ENCODE assay signal across 1 cellular context in genomic region chr16:67191995-67192681, GRCh38.
A peak's percentile ranks its signal among the peaks of the same experiment; 100 is the strongest.
TF ChIP-seq lines count a peak whose summit lies in the region.

A gene with protein sequence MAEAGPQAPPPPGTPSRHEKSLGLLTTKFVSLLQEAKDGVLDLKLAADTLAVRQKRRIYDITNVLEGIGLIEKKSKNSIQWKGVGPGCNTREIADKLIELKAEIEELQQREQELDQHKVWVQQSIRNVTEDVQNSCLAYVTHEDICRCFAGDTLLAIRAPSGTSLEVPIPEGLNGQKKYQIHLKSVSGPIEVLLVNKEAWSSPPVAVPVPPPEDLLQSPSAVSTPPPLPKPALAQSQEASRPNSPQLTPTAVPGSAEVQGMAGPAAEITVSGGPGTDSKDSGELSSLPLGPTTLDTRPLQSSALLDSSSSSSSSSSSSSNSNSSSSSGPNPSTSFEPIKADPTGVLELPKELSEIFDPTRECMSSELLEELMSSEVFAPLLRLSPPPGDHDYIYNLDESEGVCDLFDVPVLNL (plus strand): TSS chr16:67192155. CDS start chr16:67192228, 73 bp downstream.

TF ChIP-seq in HepG2, 621 proteins besides CTCF, POLR2A, EP300 and RAD21 (continued from another document and continues in another):
- TF ChIP-seq, protein P1, sequence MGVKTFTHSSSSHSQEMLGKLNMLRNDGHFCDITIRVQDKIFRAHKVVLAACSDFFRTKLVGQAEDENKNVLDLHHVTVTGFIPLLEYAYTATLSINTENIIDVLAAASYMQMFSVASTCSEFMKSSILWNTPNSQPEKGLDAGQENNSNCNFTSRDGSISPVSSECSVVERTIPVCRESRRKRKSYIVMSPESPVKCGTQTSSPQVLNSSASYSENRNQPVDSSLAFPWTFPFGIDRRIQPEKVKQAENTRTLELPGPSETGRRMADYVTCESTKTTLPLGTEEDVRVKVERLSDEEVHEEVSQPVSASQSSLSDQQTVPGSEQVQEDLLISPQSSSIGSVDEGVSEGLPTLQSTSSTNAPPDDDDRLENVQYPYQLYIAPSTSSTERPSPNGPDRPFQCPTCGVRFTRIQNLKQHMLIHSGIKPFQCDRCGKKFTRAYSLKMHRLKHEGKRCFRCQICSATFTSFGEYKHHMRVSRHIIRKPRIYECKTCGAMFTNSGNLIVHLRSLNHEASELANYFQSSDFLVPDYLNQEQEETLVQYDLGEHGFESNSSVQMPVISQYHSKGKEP (CRISPR knock-in tag; IDR thresholded peaks at IDR 0.05): no peak
- TF ChIP-seq ZBTB7B (CRISPR knock-in tag; IDR thresholded peaks at IDR 0.05) (no peak), MLLT10 (CRISPR knock-in tag; IDR thresholded peaks at IDR 0.05) (no peak), NR2F6 (IDR thresholded peaks at IDR 0.05) (no peak), NR2F6 (CRISPR knock-in tag; IDR thresholded peaks at IDR 0.05) (peak; percentile 63; the same call in 1 of the 2 replicates), FOXJ3 (CRISPR knock-in tag; IDR thresholded peaks at IDR 0.05; ENCODE audit: borderline replicate concordance) (0 out of 2 replicates have a peak, but pooled peaks have one; percentile 26), ZNF121 (CRISPR knock-in tag; IDR thresholded peaks at IDR 0.05) (peak; percentile 77), NFE2 (CRISPR knock-in tag; IDR thresholded peaks at IDR 0.05) (no peak), KMT2B (CRISPR knock-in tag; IDR thresholded peaks at IDR 0.05) (peak; percentile 81; the same call in 1 of the 2 replicates), TAF1 (CRISPR knock-in tag; IDR thresholded peaks at IDR 0.05) (peak; percentile 71), TP53 (CRISPR knock-in tag; conservative IDR thresholded peaks at IDR 0.05) (0 out of 2 replicates have a peak, but pooled peaks have one; percentile 26), HOMEZ (CRISPR knock-in tag; IDR thresholded peaks at IDR 0.05; ENCODE audit: low read depth) (peak; percentile 63; the same call in 1 of the 2 replicates), FOXC1 (CRISPR knock-in tag; IDR thresholded peaks at IDR 0.05; ENCODE audit: borderline replicate concordance) (peak; percentile 86), ZMYM3 (CRISPR knock-in tag; IDR thresholded peaks at IDR 0.05) (peak; percentile 88), IKZF5 (CRISPR knock-in tag; IDR thresholded peaks at IDR 0.05) (peak; percentile 76), ZNF792 (CRISPR knock-in tag; IDR thresholded peaks at IDR 0.05) (peak; percentile 44; the same call in 1 of the 2 replicates), ATF4 (CRISPR knock-in tag; IDR thresholded peaks at IDR 0.05) (no peak), ESRRA (CRISPR knock-in tag; IDR thresholded peaks at IDR 0.05; ENCODE audit: low read depth) (no peak; the same call in 1 of the 2 replicates), ZNF446 (CRISPR knock-in tag; IDR thresholded peaks at IDR 0.05) (peak; percentile 86), THAP9 (CRISPR knock-in tag; IDR thresholded peaks at IDR 0.05; ENCODE audit: borderline replicate concordance) (peak; percentile 62; the same call in 1 of the 2 replicates), ZNF577 (CRISPR knock-in tag; IDR thresholded peaks at IDR 0.05; ENCODE audit: borderline replicate concordance, low read depth) (no peak), ZSCAN12 (CRISPR knock-in tag; IDR thresholded peaks at IDR 0.05) (peak; percentile 38; the same call in 1 of the 2 replicates), HES4 (CRISPR knock-in tag; IDR thresholded peaks at IDR 0.05; ENCODE audit: borderline replicate concordance) (peak; percentile 95), ZNF367 (CRISPR knock-in tag; IDR thresholded peaks at IDR 0.05; ENCODE audit: borderline replicate concordance) (peak; percentile 57; the same call in 1 of the 2 replicates), AKAP8 (CRISPR knock-in tag; IDR thresholded peaks at IDR 0.05) (peak; percentile 89), ZNF816 (CRISPR knock-in tag; IDR thresholded peaks at IDR 0.05; ENCODE audit: borderline replicate concordance) (no peak), SALL1 (CRISPR knock-in tag; IDR thresholded peaks at IDR 0.05) (peak; percentile 84), MED13 (CRISPR knock-in tag; IDR thresholded peaks at IDR 0.05) (peak; percentile 56; the same call in 1 of the 2 replicates), ZC3H4 (CRISPR knock-in tag; IDR thresholded peaks at IDR 0.05; ENCODE audit: borderline replicate concordance) (no peak), ZNF232 (CRISPR knock-in tag; IDR thresholded peaks at IDR 0.05; ENCODE audit: borderline replicate concordance) (0 out of 2 replicates have a peak, but pooled peaks have one; percentile 14), ZNF317 (CRISPR knock-in tag; IDR thresholded peaks at IDR 0.05) (no peak), JUN (CRISPR knock-in tag; IDR thresholded peaks at IDR 0.05) (no peak), ZNF691 (CRISPR knock-in tag; IDR thresholded peaks at IDR 0.05; ENCODE audit: borderline replicate concordance, low read depth) (no peak; the same call in 1 of the 2 replicates), ZNF75D (CRISPR knock-in tag; IDR thresholded peaks at IDR 0.05; ENCODE audit: borderline replicate concordance) (no peak)
- TF ChIP-seq, protein P2, sequence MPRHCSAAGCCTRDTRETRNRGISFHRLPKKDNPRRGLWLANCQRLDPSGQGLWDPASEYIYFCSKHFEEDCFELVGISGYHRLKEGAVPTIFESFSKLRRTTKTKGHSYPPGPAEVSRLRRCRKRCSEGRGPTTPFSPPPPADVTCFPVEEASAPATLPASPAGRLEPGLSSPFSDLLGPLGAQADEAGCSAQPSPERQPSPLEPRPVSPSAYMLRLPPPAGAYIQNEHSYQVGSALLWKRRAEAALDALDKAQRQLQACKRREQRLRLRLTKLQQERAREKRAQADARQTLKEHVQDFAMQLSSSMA (CRISPR knock-in tag; IDR thresholded peaks at IDR 0.05): no peak; the same call in 1 of the 2 replicates
- TF ChIP-seq, protein P3, sequence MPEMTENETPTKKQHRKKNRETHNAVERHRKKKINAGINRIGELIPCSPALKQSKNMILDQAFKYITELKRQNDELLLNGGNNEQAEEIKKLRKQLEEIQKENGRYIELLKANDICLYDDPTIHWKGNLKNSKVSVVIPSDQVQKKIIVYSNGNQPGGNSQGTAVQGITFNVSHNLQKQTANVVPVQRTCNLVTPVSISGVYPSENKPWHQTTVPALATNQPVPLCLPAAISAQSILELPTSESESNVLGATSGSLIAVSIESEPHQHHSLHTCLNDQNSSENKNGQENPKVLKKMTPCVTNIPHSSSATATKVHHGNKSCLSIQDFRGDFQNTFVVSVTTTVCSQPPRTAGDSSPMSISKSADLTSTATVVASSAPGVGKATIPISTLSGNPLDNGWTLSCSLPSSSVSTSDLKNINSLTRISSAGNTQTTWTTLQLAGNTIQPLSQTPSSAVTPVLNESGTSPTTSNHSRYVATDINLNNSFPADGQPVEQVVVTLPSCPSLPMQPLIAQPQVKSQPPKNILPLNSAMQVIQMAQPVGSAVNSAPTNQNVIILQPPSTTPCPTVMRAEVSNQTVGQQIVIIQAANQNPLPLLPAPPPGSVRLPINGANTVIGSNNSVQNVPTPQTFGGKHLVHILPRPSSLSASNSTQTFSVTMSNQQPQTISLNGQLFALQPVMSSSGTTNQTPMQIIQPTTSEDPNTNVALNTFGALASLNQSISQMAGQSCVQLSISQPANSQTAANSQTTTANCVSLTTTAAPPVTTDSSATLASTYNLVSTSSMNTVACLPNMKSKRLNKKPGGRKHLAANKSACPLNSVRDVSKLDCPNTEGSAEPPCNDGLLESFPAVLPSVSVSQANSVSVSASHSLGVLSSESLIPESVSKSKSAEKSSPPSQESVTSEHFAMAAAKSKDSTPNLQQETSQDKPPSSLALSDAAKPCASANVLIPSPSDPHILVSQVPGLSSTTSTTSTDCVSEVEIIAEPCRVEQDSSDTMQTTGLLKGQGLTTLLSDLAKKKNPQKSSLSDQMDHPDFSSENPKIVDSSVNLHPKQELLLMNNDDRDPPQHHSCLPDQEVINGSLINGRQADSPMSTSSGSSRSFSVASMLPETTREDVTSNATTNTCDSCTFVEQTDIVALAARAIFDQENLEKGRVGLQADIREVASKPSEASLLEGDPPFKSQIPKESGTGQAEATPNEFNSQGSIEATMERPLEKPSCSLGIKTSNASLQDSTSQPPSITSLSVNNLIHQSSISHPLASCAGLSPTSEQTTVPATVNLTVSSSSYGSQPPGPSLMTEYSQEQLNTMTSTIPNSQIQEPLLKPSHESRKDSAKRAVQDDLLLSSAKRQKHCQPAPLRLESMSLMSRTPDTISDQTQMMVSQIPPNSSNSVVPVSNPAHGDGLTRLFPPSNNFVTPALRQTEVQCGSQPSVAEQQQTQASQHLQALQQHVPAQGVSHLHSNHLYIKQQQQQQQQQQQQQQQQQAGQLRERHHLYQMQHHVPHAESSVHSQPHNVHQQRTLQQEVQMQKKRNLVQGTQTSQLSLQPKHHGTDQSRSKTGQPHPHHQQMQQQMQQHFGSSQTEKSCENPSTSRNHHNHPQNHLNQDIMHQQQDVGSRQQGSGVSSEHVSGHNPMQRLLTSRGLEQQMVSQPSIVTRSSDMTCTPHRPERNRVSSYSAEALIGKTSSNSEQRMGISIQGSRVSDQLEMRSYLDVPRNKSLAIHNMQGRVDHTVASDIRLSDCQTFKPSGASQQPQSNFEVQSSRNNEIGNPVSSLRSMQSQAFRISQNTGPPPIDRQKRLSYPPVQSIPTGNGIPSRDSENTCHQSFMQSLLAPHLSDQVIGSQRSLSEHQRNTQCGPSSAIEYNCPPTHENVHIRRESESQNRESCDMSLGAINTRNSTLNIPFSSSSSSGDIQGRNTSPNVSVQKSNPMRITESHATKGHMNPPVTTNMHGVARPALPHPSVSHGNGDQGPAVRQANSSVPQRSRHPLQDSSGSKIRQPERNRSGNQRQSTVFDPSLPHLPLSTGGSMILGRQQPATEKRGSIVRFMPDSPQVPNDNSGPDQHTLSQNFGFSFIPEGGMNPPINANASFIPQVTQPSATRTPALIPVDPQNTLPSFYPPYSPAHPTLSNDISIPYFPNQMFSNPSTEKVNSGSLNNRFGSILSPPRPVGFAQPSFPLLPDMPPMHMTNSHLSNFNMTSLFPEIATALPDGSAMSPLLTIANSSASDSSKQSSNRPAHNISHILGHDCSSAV (CRISPR knock-in tag; IDR thresholded peaks at IDR 0.05; ENCODE audit: borderline replicate concordance): no peak
- TF ChIP-seq, protein P4, sequence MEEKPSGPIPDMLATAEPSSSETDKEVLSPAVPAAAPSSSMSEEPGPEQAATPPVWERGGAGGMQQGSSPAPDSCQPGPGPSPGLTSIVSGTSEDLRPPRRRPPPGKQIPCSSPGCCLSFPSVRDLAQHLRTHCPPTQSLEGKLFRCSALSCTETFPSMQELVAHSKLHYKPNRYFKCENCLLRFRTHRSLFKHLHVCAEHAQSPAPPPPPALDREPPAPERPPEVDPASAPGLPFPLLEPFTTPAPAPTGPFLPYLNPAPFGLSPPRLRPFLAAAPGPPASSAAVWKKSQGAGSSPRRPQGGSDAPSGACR (CRISPR knock-in tag; IDR thresholded peaks at IDR 0.05): 0 out of 2 replicates have a peak, but pooled peaks have one; percentile 29
- TF ChIP-seq, protein P5, sequence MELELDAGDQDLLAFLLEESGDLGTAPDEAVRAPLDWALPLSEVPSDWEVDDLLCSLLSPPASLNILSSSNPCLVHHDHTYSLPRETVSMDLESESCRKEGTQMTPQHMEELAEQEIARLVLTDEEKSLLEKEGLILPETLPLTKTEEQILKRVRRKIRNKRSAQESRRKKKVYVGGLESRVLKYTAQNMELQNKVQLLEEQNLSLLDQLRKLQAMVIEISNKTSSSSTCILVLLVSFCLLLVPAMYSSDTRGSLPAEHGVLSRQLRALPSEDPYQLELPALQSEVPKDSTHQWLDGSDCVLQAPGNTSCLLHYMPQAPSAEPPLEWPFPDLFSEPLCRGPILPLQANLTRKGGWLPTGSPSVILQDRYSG (CRISPR knock-in tag; IDR thresholded peaks at IDR 0.05): peak; percentile 91
